Comparison of ENCODE assay signal across 23 cellular contexts in the genomic region with DNA sequence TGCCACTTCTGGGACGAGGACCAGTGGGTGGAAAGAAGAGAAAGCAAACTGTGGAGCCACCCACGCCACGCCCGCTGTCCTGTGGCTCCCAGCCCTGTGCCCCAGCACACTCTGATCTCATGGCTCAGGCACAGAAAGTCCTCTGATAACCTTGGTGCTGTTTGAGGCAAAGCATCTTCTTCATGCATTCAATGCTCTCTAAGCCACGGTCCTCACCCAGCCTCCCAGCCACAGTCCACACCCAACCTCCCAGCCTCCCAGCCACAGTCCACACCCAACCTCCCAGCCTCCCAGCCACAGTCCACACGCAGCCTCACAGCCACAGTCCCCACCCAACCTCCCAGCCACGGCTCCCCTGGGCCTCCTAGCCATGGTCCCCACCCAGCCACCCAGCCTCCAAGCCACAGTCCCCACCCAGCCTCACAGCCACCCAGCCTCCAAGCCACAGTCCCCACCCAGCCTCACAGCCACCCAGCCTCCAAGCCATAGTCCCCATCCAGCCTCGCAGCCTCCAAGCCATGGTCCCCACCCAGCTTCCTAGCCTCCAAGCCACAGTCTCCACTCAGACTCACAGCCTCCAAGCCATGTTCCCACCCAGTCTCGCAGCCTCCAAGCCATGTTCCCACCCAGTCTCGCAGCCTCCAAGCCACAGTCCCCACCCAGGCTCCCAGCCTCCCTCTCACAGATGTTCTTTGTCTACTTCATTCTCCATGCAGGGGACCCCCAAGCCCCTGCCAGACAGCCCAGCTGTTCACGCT.
"Had no signal": no experiment of that assay in that cellular context is flagged by ENCODE, and none has a peak within 500 bp of the region (broad histone marks: within the 10 kb centered on the region; RNA-seq: fewer than 3 reads in every experiment).

No MANE protein-coding gene starts in this region.

- DNase-seq: activated CD4-positive, alpha-beta T cell treated with anti-CD3 and anti-CD28 coated beads for 36 hours; activated CD4-positive, CD25-positive, alpha-beta regulatory T cell; activated gamma-delta T cell treated with Interleukin-2 at 50 U/mL for 16 hours; activated naive CD4-positive, alpha-beta T cell treated with anti-CD3 and anti-CD28 coated beads, Interleukin-2, amount 50 U/mL, for 16 hours; activated T-cell treated with anti-CD3 and anti-CD28 coated beads for 4 hours; amniotic stem cell; brain microvascular endothelial cell; caudate nucleus; dermis blood vessel endothelial cell; effector CD8-positive, alpha-beta T cell; esophagus squamous epithelium; foreskin melanocyte; left ventricle myocardium superior; naive B cell; nephron progenitor cell; nucleus accumbens; psoas muscle; sigmoid colon; small intestine; T-cell; thyroid gland had no signal

- H3K4me3 Mint-ChIP-seq: activated CD4-positive, alpha-beta T cell treated with anti-CD3 and anti-CD28 coated beads for 36 hours; activated T-helper 1 cell treated with anti-CD3 and anti-CD28 coated beads, Interleukin-12 subunit alpha, Interleukin-12 subunit beta, Interleukin-2, Interleukin-4 antibody, amounts not matched to agents 30 ng/mL and 10 ng/mL and 1 ng/mL, durations not matched to agents 14 hours and 24 hours and 36 hours; naive B cell; nephron progenitor cell; stimulated activated naive CD8-positive, alpha-beta T cell treated with anti-CD3 and anti-CD28 coated beads, Interleukin-15, Interleukin-2, amounts not matched to agents 100 ng/mL and 50 ng/mL, for 24 hours; T-cell had no signal

- H3K4me1 Mint-ChIP-seq: activated CD4-positive, alpha-beta T cell treated with anti-CD3 and anti-CD28 coated beads for 36 hours; naive B cell; T-cell had no signal

- H3K36me3 Mint-ChIP-seq: naive B cell, T-cell had no signal

- H3K27ac Mint-ChIP-seq: activated CD4-positive, alpha-beta T cell treated with anti-CD3 and anti-CD28 coated beads for 36 hours; activated T-helper 1 cell treated with anti-CD3 and anti-CD28 coated beads, Interleukin-12 subunit alpha, Interleukin-12 subunit beta, Interleukin-2, Interleukin-4 antibody, amounts not matched to agents 30 ng/mL and 10 ng/mL and 1 ng/mL, durations not matched to agents 14 hours and 24 hours and 36 hours; nephron progenitor cell; stimulated activated naive CD8-positive, alpha-beta T cell treated with anti-CD3 and anti-CD28 coated beads, Interleukin-15, Interleukin-2, amounts not matched to agents 100 ng/mL and 50 ng/mL, for 24 hours; T-cell had no signal

- H3K9me3 Mint-ChIP-seq: activated T-helper 1 cell treated with anti-CD3 and anti-CD28 coated beads, Interleukin-12 subunit alpha, Interleukin-12 subunit beta, Interleukin-2, Interleukin-4 antibody, amounts not matched to agents 30 ng/mL and 10 ng/mL and 1 ng/mL, durations not matched to agents 14 hours and 24 hours and 36 hours; stimulated activated naive CD8-positive, alpha-beta T cell treated with anti-CD3 and anti-CD28 coated beads, Interleukin-15, Interleukin-2, amounts not matched to agents 100 ng/mL and 50 ng/mL, for 24 hours; T-cell had no signal

- ATAC-seq: activated CD4-positive, alpha-beta T cell treated with anti-CD3 and anti-CD28 coated beads for 36 hours; left ventricle myocardium superior; psoas muscle; T-cell had no signal
